24 cellular contexts compared by ENCODE assay signal in the genomic region with DNA sequence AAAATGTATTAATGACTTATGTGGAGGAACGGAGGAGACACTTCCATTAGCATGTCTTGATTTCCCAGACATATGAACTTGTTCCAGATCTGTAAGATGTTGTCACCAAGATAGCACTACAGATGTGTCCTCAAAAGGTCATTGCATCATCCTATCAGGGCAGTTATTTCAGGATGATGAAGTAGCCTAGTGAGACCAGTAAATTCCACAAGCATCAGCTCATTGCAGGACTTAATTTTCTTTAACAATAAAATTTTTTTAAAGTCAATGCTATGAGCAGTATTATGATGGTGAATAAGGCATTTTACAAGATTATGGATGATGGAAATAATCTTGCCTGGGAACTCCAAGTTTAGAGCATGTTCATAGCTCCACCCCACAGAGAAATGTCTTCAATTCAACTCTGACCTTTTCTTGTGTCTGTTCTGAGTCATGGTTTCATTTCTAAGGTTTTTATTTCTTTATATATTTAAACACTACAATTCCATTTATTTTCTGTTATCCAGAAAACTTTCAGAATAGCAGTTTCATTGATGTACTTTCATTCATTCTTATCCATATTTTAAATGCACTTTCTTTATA.
DNase-seq lines count a peak whose midpoint lies in the region; ATAC-seq and TF ChIP-seq lines count a peak whose summit lies in the region.
"Had no signal": no experiment of that assay in that cellular context is flagged by ENCODE, and none has a peak within 500 bp of the region (broad histone marks: within the 10 kb centered on the region; RNA-seq: fewer than 3 reads in every experiment).

No MANE protein-coding gene starts in this region.

- no peak for TF ChIP-seq RAD21 in IMR-90 (IDR thresholded peaks at IDR 0.05; ENCODE audit: low read length)

- TF ChIP-seq CTCF in IMR-90 (conservative IDR thresholded peaks at IDR 0.05; ENCODE audit: low read depth, low read length) (no peak), choroid plexus epithelial cell (conservative IDR thresholded peaks at IDR 0.05; ENCODE audit: low read depth, low read length) (no peak), gastrocnemius medialis (IDR thresholded peaks at IDR 0.05 in 4 of 5, conservative IDR thresholded peaks at IDR 0.05 in 1 of 5) (no peak), left lung (IDR thresholded peaks at IDR 0.05) (no peak)

- H3K4me2 ChIP-seq in IMR-90 (ENCODE audit: low read depth, low read length) (no peak overlapping the region), mesenchymal stem cell (ENCODE audit: low read length, poor library complexity, severe bottlenecking) (no peak overlapping the region)
- H3K4me2 ChIP-seq: BLaER1 had no signal

- no peaks in the 10 kb centered on the region; the same call in 1 of the 2 replicates for H3K9me3 ChIP-seq in IMR-90 (ENCODE audit: control insufficient read depth, insufficient read depth, low read length)
- no peaks in the 10 kb centered on the region for H3K9me3 ChIP-seq in mesenchymal stem cell (ENCODE audit: control insufficient read depth, low read length)
- no peaks in the 10 kb centered on the region for H3K9me3 ChIP-seq in gastrocnemius medialis
- peaks cover 0 to 20% of the 10 kb centered on the region in 2 donors for H3K9me3 ChIP-seq in left lung
- H3K9me3 ChIP-seq: body of pancreas, suprapubic skin had no signal

- H3K14ac ChIP-seq in IMR-90 (replicated peaks; ENCODE audit: low read depth, low read length): no peak overlapping the region
- no peak overlapping the region for H3K14ac ChIP-seq in mesenchymal stem cell (ENCODE audit: low read length in 2 of 2)

- CTCF ChIA-PET in IMR-90 (lab: Yijun Ruan, JAX): no interaction called here

- H3K56ac ChIP-seq in IMR-90 (ENCODE audit: extremely low read depth, insufficient read depth, low read length): no peak overlapping the region

- H2BK15ac ChIP-seq in IMR-90 (ENCODE audit: low read depth, low read length) (no peak overlapping the region), mesenchymal stem cell (ENCODE audit: low read depth, poor library complexity, severe bottlenecking) (no peak overlapping the region)

- intact Hi-C loops in IMR-90 (cut with micrococcal nuclease): no loop called here
- intact Hi-C loops in gastrocnemius medialis (cut with DNase I; ENCODE audit: low total_unique reads): no loop called here
- intact Hi-C loops in left lung (cut with DNase I): no loop called here
- intact Hi-C loops in head of caudate nucleus (cut with DNase I): no loop called here

- H3K18ac ChIP-seq in IMR-90 (ENCODE audit: low read depth, low read length) (no peak overlapping the region), mesenchymal stem cell (ENCODE audit: low read depth in 1 of 2, low read length in 2 of 2) (no peak overlapping the region)

- no TSS peak for BruUV-seq in IMR-90 (replicated peaks; lab: Mats Ljungman, UMichigan)

- no peak overlapping the region for H2BK20ac ChIP-seq in IMR-90 (ENCODE audit: low read depth, low read length)

- no peaks in the 10 kb centered on the region for H3K79me1 ChIP-seq in IMR-90 (ENCODE audit: low read depth in 1 of 2, low read length in 2 of 2)
- H3K79me1 ChIP-seq in mesenchymal stem cell (replicated peaks; ENCODE audit: low read length, poor library complexity, severe bottlenecking): no peaks in the 10 kb centered on the region

- peak; percentile 6 for DNase-seq in AG08395 (ENCODE audit: low spot score)
- peak; percentile 52 for DNase-seq in IMR-90
- DNase-seq in choroid plexus epithelial cell (ENCODE audit: low read depth): peak; percentile 65
- DNase-seq in mesenchymal stem cell: peak; percentile 50
- DNase-seq in gastrocnemius medialis: no peak
- DNase-seq in NCI-H146 (lab: John Stamatoyannopoulos, UW): no peak
- DNase-seq in left lung: no peak
- no peak for DNase-seq in head of caudate nucleus
- DNase-seq: activated CD4-positive, alpha-beta memory T cell treated with anti-CD3 and anti-CD28 coated beads for 36 hours; activated CD8-positive, alpha-beta memory T cell treated with anti-CD3 and anti-CD28 coated beads, Interleukin-2, amount 50 U/mL, for 48 hours; activated naive CD8-positive, alpha-beta T cell treated with anti-CD3 and anti-CD28 coated beads for 36 hours; body of pancreas; effector CD8-positive, alpha-beta T cell; KBM-7; kidney glomerular epithelial cell; NCI-H1436 treated with DMSO at 0.1 percent for 48 hours; NK-92 treated with Interleukin-12 subunit alpha and Interleukin-12 subunit beta, amount 100 ng/mL, for 24 hours; psoas muscle; SIG-M5 had no signal

- no peaks in the 10 kb centered on the region for H3K9me1 ChIP-seq in IMR-90 (ENCODE audit: insufficient read depth, low read length)

- H2BK12ac ChIP-seq in mesenchymal stem cell (ENCODE audit: low read length in 2 of 2): no peak overlapping the region

- WGBS in IMR-90 (ENCODE audit: extremely low coverage in 2 of 2, insufficient read length in 1 of 2), 2 experiments: no CpG with 5 or more reads among the region's 1 CpG
- 75% methylated on average over 1 of the region's 1 CpG for WGBS in mesenchymal stem cell

- H3K4ac ChIP-seq in IMR-90 (ENCODE audit: low read depth, low read length): no peak overlapping the region
- no peak overlapping the region for H3K4ac ChIP-seq in mesenchymal stem cell (ENCODE audit: low read depth in 1 of 2, low read length in 2 of 2)

- no peaks in the 10 kb centered on the region for H3K27me3 ChIP-seq in IMR-90 (ENCODE audit: control insufficient read depth, insufficient read depth, low read length)
- H3K27me3 ChIP-seq in mesenchymal stem cell (ENCODE audit: control insufficient read depth in 1 of 2, insufficient read depth in 1 of 2, low read length in 2 of 2): no peaks in the 10 kb centered on the region
- H3K27me3 ChIP-seq in gastrocnemius medialis: no peaks in the 10 kb centered on the region
- H3K27me3 ChIP-seq in left lung: no peaks in the 10 kb centered on the region
- H3K27me3 ChIP-seq: BLaER1, body of pancreas, suprapubic skin had no signal

- no peaks in the 10 kb centered on the region for H4K20me1 ChIP-seq in IMR-90 (ENCODE audit: insufficient read depth, low read length)
- H4K20me1 ChIP-seq: BLaER1 had no signal

- H4K91ac ChIP-seq in IMR-90 (ENCODE audit: insufficient read depth, low read depth, low read length): no peak overlapping the region
- H4K91ac ChIP-seq in mesenchymal stem cell (ENCODE audit: low read length): no peak overlapping the region

- H3K27ac ChIP-seq in IMR-90 (ENCODE audit: insufficient read depth, low read length) (no peak overlapping the region), mesenchymal stem cell (ENCODE audit: low read length, poor library complexity, severe bottlenecking) (no peak overlapping the region), gastrocnemius medialis (no peak overlapping the region), left lung (no peak overlapping the region)
- H3K27ac ChIP-seq: BLaER1, body of pancreas, psoas muscle, suprapubic skin had no signal

- H2BK5ac ChIP-seq in IMR-90 (ENCODE audit: low read depth, low read length, poor library complexity, severe bottlenecking) (no peak overlapping the region), mesenchymal stem cell (ENCODE audit: low read depth, low read length, poor library complexity, severe bottlenecking) (no peak overlapping the region)

- ATAC-seq in IMR-90 (ENCODE audit: low read depth) (peak; percentile 82), gastrocnemius medialis (no peak), left lung (no peak)
- ATAC-seq: activated CD4-positive, CD25-positive, alpha-beta regulatory T cell treated with anti-CD3 and anti-CD28 coated beads, Interleukin-2, amount 50 U/mL, for 24 hours; body of pancreas; GM12878; psoas muscle; stimulated activated memory B cell treated with anti-CD40 and anti-IgM and Interleukin-4, amounts not matched to agents 10 μg/mL and 1 μg/mL and 100 μg/mL, for 72 hours had no signal

- H3K4me3 ChIP-seq in IMR-90 (ENCODE audit: insufficient read depth, low read depth, low read length): no peak overlapping the region
- H3K4me3 ChIP-seq in choroid plexus epithelial cell (ENCODE audit: low read depth, low read length): no peak overlapping the region
- no peak overlapping the region for H3K4me3 ChIP-seq in mesenchymal stem cell (ENCODE audit: insufficient read depth in 1 of 2, low read depth in 1 of 2, low read length in 2 of 2)
- no peak overlapping the region for H3K4me3 ChIP-seq in gastrocnemius medialis
- H3K4me3 ChIP-seq in left lung: no peak overlapping the region
- H3K4me3 ChIP-seq: BLaER1, body of pancreas, GM12878, psoas muscle, suprapubic skin had no signal

- H2AFZ ChIP-seq in IMR-90 (replicated peaks; ENCODE audit: low read length, poor library complexity) (no peak overlapping the region), mesenchymal stem cell (ENCODE audit: low read depth, low read length) (no peak overlapping the region)

- H3K9ac ChIP-seq in IMR-90 (ENCODE audit: low read depth, low read length): no peak overlapping the region
- peak overlapping the region; percentile 5 for H3K9ac ChIP-seq in mesenchymal stem cell (ENCODE audit: low read length)
- H3K9ac ChIP-seq: BLaER1 had no signal

- H2AK5ac ChIP-seq in IMR-90 (ENCODE audit: low read depth, low read length) (no peak overlapping the region), mesenchymal stem cell (ENCODE audit: low read length, severe bottlenecking) (no peak overlapping the region)

- H3K36me3 ChIP-seq in IMR-90 (ENCODE audit: control insufficient read depth, insufficient read depth, low read length) (no peaks in the 10 kb centered on the region), mesenchymal stem cell (ENCODE audit: control insufficient read depth in 1 of 2, insufficient read depth in 2 of 2, low read depth in 1 of 2, low read length in 2 of 2) (no peaks in the 10 kb centered on the region), gastrocnemius medialis (no peaks in the 10 kb centered on the region), left lung (no peaks in the 10 kb centered on the region)
- H3K36me3 ChIP-seq: BLaER1, suprapubic skin had no signal

- H4K5ac ChIP-seq in IMR-90 (ENCODE audit: low read depth, low read length): no peak overlapping the region

- H2BK120ac ChIP-seq in IMR-90 (ENCODE audit: low read depth, low read length): no peak overlapping the region
- no peak overlapping the region for H2BK120ac ChIP-seq in mesenchymal stem cell (ENCODE audit: low read depth, low read length)

- H3K23ac ChIP-seq in IMR-90 (ENCODE audit: low read depth, low read length): no peak overlapping the region
- H3K23ac ChIP-seq in mesenchymal stem cell (ENCODE audit: low read length in 2 of 2): no peak overlapping the region

- POLR2A ChIA-PET in IMR-90 (lab: Charles Lee; ENCODE audit: unreplicated experiment): no interaction called here

- no peak for TF ChIP-seq POLR2A in IMR-90 (IDR thresholded peaks at IDR 0.05; ENCODE audit: low read depth, low read length)
- TF ChIP-seq POLR2A in gastrocnemius medialis (IDR thresholded peaks at IDR 0.05): no peak

- peak overlapping the region in 1 of 2 experiments; percentile 3; a peak in 1 of 4 replicates for H4K8ac ChIP-seq in IMR-90 (ENCODE audit: low read depth in 2 of 2, low read length in 2 of 2)
- no peak overlapping the region for H4K8ac ChIP-seq in mesenchymal stem cell (ENCODE audit: low read length)

- dilution Hi-C loops in IMR-90 (cut with HindIII; ENCODE audit: low sequenced_read_pairs, unreplicated experiment): no loop called here

- no peaks in the 10 kb centered on the region for H3K4me1 ChIP-seq in IMR-90 (ENCODE audit: control insufficient read depth, insufficient read depth, low read length)
- no peaks in the 10 kb centered on the region for H3K4me1 ChIP-seq in mesenchymal stem cell (ENCODE audit: control insufficient read depth, insufficient read depth, low read depth, low read length)
- H3K4me1 ChIP-seq in gastrocnemius medialis: no peaks in the 10 kb centered on the region
- no peaks in the 10 kb centered on the region for H3K4me1 ChIP-seq in left lung
- H3K4me1 ChIP-seq: BLaER1, body of pancreas, psoas muscle, suprapubic skin had no signal

- no peak overlapping the region for H2AK9ac ChIP-seq in IMR-90 (replicated peaks; ENCODE audit: low read depth, low read length, poor library complexity)

- in situ Hi-C loops in IMR-90 (cut with MboI; ENCODE audit: low sequenced_read_pairs): no loop called here
- in situ Hi-C loops in gastrocnemius medialis (cut with MboI; ENCODE audit: low sequenced_read_pairs in 4 of 4): no loop called here

Comparison
In these comparisons a context has a peak if more than half of its experiments do, and no peak if none do; other contexts are left out.
1. DNase-seq: peak in AG08395 (single experiment), IMR-90 (single experiment), choroid plexus epithelial cell (single experiment) and mesenchymal stem cell (single experiment); none in gastrocnemius medialis (0 of 2), NCI-H146 (single experiment), left lung (0 of 2) and head of caudate nucleus (0 of 42).